Comparison of ENCODE assay signal across 15 cellular contexts in genomic region chrX:2264179-2265030, GRCh38.
"Had no signal": no experiment of that assay in that cellular context is flagged by ENCODE, and none has a peak within 500 bp of the region (broad histone marks: within the 10 kb centered on the region; RNA-seq: fewer than 3 reads in every experiment).

No MANE protein-coding gene starts in this region.

- ATAC-seq: left colon, T-cell had no signal

- H3K4me3 Mint-ChIP-seq: activated naive CD8-positive, alpha-beta T cell treated with anti-CD3 and anti-CD28 coated beads for 36 hours; nephron; T-cell had no signal

- H3K9me3 Mint-ChIP-seq: activated naive CD8-positive, alpha-beta T cell treated with anti-CD3 and anti-CD28 coated beads for 36 hours; nephron had no signal

- H3K36me3 ChIP-seq: breast epithelium had no signal

- H3K9me3 ChIP-seq: breast epithelium, esophagus muscularis mucosa, stomach had no signal

- H3K27ac Mint-ChIP-seq: activated naive CD8-positive, alpha-beta T cell treated with anti-CD3 and anti-CD28 coated beads for 36 hours; nephron; T-cell had no signal

- DNase-seq: activated CD4-positive, alpha-beta T cell treated with anti-CD3 and anti-CD28 coated beads for 4 hours; activated CD8-positive, alpha-beta memory T cell treated with anti-CD3 and anti-CD28 coated beads for 24 hours; activated naive CD8-positive, alpha-beta T cell treated with anti-CD3 and anti-CD28 coated beads for 36 hours; left colon; stimulated activated CD4-positive, alpha-beta T cell treated with anti-CD3 and anti-CD28 coated beads, Interleukin-4, amount 100 ng/mL, for 1 hour; stimulated activated CD8-positive, alpha-beta memory T cell treated with anti-CD3 and anti-CD28 coated beads, Interleukin-4, amount 100 ng/mL, for 48 hours; stomach; T-cell; T1000 had no signal

- H3K4me1 Mint-ChIP-seq: activated naive CD8-positive, alpha-beta T cell treated with anti-CD3 and anti-CD28 coated beads for 36 hours; nephron had no signal

- H3K4me3 ChIP-seq: breast epithelium, dorsolateral prefrontal cortex, esophagus muscularis mucosa, stomach had no signal

- H3K27me3 Mint-ChIP-seq: activated naive CD8-positive, alpha-beta T cell treated with anti-CD3 and anti-CD28 coated beads for 36 hours; T-cell had no signal

- H3K27ac ChIP-seq: breast epithelium, dorsolateral prefrontal cortex, esophagus muscularis mucosa, stomach had no signal

- FAIRE-seq: endometrium, urothelium cell line had no signal

- H3K4me1 ChIP-seq: breast epithelium had no signal

- H3K27me3 ChIP-seq: breast epithelium, dorsolateral prefrontal cortex, esophagus muscularis mucosa, stomach had no signal
